Comparison of ENCODE assay signal across 1 cellular context in the genomic region with DNA sequence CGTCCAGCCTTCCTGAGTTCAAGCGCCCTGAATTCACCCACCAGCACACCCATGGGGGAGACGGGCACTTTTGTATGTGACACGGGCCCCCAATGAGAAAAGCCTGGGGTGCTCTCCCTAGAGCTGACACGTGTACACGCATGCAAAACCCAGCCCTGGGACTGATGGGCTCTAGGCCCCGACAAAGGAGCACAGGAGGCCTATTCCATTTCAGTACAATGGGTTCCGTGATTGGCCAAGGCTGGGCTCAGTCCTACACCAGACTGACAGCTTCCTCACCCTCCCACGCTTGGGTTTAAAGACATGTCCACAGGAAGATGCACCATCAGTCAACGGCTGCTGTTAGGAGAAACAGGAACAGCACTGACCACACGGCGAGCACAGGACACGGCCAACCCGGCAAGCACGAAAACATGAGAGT.
A peak's percentile ranks its signal among the peaks of the same experiment; 100 is the strongest.
TF ChIP-seq lines count a peak whose summit lies in the region.

No MANE protein-coding gene starts in this region.

TF ChIP-seq in GM12878, 131 proteins besides CTCF, POLR2A, EP300 and RAD21:
- TF ChIP-seq MLLT1 (IDR thresholded peaks at IDR 0.05) (0 out of 2 replicates have a peak, but pooled peaks have one; percentile 23), ATF2 (IDR thresholded peaks at IDR 0.05; ENCODE audit: low read length) (no peak), STAT3 (IDR thresholded peaks at IDR 0.05; ENCODE audit: low read depth, low read length) (no peak), BHLHE40 (IDR thresholded peaks at IDR 0.05; ENCODE audit: borderline replicate concordance in 1 of 2, low read depth in 2 of 2, low read length in 1 of 2) (peak in 1 of 2 experiments; percentile 16; a peak in 1 of 4 replicates), KLF5 (IDR thresholded peaks at IDR 0.05; ENCODE audit: partially characterized antibody) (no peak), IKZF1 (conservative IDR thresholded peaks at IDR 0.05) (0 out of 2 replicates have a peak, but pooled peaks have one; percentile 22)
- TF ChIP-seq, protein P1, sequence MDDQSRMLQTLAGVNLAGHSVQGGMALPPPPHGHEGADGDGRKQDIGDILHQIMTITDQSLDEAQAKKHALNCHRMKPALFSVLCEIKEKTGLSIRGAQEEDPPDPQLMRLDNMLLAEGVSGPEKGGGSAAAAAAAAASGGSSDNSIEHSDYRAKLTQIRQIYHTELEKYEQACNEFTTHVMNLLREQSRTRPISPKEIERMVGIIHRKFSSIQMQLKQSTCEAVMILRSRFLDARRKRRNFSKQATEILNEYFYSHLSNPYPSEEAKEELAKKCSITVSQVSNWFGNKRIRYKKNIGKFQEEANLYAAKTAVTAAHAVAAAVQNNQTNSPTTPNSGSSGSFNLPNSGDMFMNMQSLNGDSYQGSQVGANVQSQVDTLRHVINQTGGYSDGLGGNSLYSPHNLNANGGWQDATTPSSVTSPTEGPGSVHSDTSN (IDR thresholded peaks at IDR 0.05; ENCODE audit: insufficient replicate concordance, low read depth, low read length): peak; percentile 14
- TF ChIP-seq, protein P2, sequence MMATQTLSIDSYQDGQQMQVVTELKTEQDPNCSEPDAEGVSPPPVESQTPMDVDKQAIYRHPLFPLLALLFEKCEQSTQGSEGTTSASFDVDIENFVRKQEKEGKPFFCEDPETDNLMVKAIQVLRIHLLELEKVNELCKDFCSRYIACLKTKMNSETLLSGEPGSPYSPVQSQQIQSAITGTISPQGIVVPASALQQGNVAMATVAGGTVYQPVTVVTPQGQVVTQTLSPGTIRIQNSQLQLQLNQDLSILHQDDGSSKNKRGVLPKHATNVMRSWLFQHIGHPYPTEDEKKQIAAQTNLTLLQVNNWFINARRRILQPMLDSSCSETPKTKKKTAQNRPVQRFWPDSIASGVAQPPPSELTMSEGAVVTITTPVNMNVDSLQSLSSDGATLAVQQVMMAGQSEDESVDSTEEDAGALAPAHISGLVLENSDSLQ (IDR thresholded peaks at IDR 0.05): peak; percentile 83
- TF ChIP-seq, protein P3, sequence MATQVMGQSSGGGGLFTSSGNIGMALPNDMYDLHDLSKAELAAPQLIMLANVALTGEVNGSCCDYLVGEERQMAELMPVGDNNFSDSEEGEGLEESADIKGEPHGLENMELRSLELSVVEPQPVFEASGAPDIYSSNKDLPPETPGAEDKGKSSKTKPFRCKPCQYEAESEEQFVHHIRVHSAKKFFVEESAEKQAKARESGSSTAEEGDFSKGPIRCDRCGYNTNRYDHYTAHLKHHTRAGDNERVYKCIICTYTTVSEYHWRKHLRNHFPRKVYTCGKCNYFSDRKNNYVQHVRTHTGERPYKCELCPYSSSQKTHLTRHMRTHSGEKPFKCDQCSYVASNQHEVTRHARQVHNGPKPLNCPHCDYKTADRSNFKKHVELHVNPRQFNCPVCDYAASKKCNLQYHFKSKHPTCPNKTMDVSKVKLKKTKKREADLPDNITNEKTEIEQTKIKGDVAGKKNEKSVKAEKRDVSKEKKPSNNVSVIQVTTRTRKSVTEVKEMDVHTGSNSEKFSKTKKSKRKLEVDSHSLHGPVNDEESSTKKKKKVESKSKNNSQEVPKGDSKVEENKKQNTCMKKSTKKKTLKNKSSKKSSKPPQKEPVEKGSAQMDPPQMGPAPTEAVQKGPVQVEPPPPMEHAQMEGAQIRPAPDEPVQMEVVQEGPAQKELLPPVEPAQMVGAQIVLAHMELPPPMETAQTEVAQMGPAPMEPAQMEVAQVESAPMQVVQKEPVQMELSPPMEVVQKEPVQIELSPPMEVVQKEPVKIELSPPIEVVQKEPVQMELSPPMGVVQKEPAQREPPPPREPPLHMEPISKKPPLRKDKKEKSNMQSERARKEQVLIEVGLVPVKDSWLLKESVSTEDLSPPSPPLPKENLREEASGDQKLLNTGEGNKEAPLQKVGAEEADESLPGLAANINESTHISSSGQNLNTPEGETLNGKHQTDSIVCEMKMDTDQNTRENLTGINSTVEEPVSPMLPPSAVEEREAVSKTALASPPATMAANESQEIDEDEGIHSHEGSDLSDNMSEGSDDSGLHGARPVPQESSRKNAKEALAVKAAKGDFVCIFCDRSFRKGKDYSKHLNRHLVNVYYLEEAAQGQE (IDR thresholded peaks at IDR 0.05; ENCODE audit: low read depth, low read length): no peak
